Comparison of ENCODE assay signal across 10 cellular contexts in genomic region chr20:11687546-11688292, GRCh38.
DNase-seq lines count a peak whose midpoint lies in the region; ATAC-seq and TF ChIP-seq lines count a peak whose summit lies in the region.
"Had no signal": no experiment of that assay in that cellular context is flagged by ENCODE, and none has a peak within 500 bp of the region (broad histone marks: within the 10 kb centered on the region; RNA-seq: fewer than 3 reads in every experiment).

No MANE protein-coding gene starts in this region.

- peaks cover 9% of the 10 kb centered on the region for H3K9me3 Mint-ChIP-seq in WTC11
- H3K9me3 Mint-ChIP-seq: activated naive CD8-positive, alpha-beta T cell treated with anti-CD3 and anti-CD28 coated beads, Interleukin-2, amount 10 ng/mL, durations not matched to agents 7 days and 5 days had no signal

- H3K4me3 ChIP-seq in HUES64 (ENCODE audit: low read length), result peak overlapping the region; percentile 60
- H3K4me3 ChIP-seq in skeletal muscle satellite cell (ENCODE audit: low read length), result peak overlapping the region; percentile 62
- H3K4me3 ChIP-seq in upper lobe of right lung, result no peak overlapping the region
- H3K4me3 ChIP-seq: GM12878 had no signal

- 90% methylated on average over 6 of the region's 7 CpGs for WGBS in HUES64

- TF ChIP-seq CTCF in WTC11 (IDR thresholded peaks at IDR 0.05), result no peak
- no peak for TF ChIP-seq CTCF in upper lobe of right lung (IDR thresholded peaks at IDR 0.05)

- H3K36me3 ChIP-seq in HUES64 (ENCODE audit: insufficient read depth, low read length), result no peaks in the 10 kb centered on the region
- H3K36me3 ChIP-seq in skeletal muscle satellite cell (ENCODE audit: insufficient read depth, low read length), result no peaks in the 10 kb centered on the region
- no peaks in the 10 kb centered on the region for H3K36me3 ChIP-seq in upper lobe of right lung

- H3K9me3 ChIP-seq in HUES64 (ENCODE audit: insufficient read depth, low read depth, low read length), result no peaks in the 10 kb centered on the region
- no peaks in the 10 kb centered on the region for H3K9me3 ChIP-seq in skeletal muscle satellite cell (replicated peaks; ENCODE audit: low read length)
- no peaks in the 10 kb centered on the region for H3K9me3 ChIP-seq in upper lobe of right lung

- DNase-seq in WTC11 (ENCODE audit: low spot score) (no peak), kidney tubule cell (ENCODE audit: low spot score) (peak; percentile 92), SK-N-DZ (ENCODE audit: low spot score) (no peak), upper lobe of right lung (no peak), iPS-NIHi7 (ENCODE audit: extremely low spot score) (no peak)
- DNase-seq: activated CD8-positive, alpha-beta T cell treated with anti-CD3 and anti-CD28 coated beads, Interleukin-2, amount 10 ng/mL, durations not matched to agents 7 days and 5 days; activated naive CD8-positive, alpha-beta T cell treated with anti-CD3 and anti-CD28 coated beads, Interleukin-2, amount 10 ng/mL, durations not matched to agents 7 days and 5 days had no signal

- H3K4me1 Mint-ChIP-seq in WTC11, result peaks cover 19% of the 10 kb centered on the region
- H3K4me1 Mint-ChIP-seq: activated naive CD8-positive, alpha-beta T cell treated with anti-CD3 and anti-CD28 coated beads, Interleukin-2, amount 10 ng/mL, durations not matched to agents 7 days and 5 days had no signal

- H3K4me1 ChIP-seq in HUES64 (ENCODE audit: insufficient read depth, low read length), result peaks cover 10% of the 10 kb centered on the region
- H3K4me1 ChIP-seq in skeletal muscle satellite cell (ENCODE audit: control insufficient read depth, insufficient read depth, low read length), result peaks cover 4% of the 10 kb centered on the region
- no peaks in the 10 kb centered on the region for H3K4me1 ChIP-seq in upper lobe of right lung

- H3K27me3 ChIP-seq in HUES64 (ENCODE audit: insufficient read depth, low read length) (peaks cover 33% of the 10 kb centered on the region), skeletal muscle satellite cell (ENCODE audit: control insufficient read depth, insufficient read depth, low read length) (no peaks in the 10 kb centered on the region), upper lobe of right lung (peaks cover 4% of the 10 kb centered on the region)

- H3K27ac ChIP-seq in HUES64 (ENCODE audit: low read depth, low read length) (no peak overlapping the region), upper lobe of right lung (no peak overlapping the region)

- ATAC-seq in WTC11, result no peak
- ATAC-seq in upper lobe of right lung, result no peak
- ATAC-seq: activated CD8-positive, alpha-beta T cell treated with anti-CD3 and anti-CD28 coated beads, Interleukin-2, amount 10 ng/mL, durations not matched to agents 7 days and 5 days; GM12878 had no signal

- intact Hi-C loops in upper lobe of right lung (cut with DNase I), result no loop called here

- H3K4me2 ChIP-seq in skeletal muscle satellite cell (ENCODE audit: low read length), result peak overlapping the region; percentile 80

- H3K9ac ChIP-seq in HUES64 (ENCODE audit: low read depth, low read length), result no peak overlapping the region
- no peak overlapping the region for H3K9ac ChIP-seq in skeletal muscle satellite cell (ENCODE audit: low read depth, low read length)

- H3K27me3 Mint-ChIP-seq in WTC11 (ENCODE audit: low read depth), result peaks cover 39% of the 10 kb centered on the region

- H3K4me3 Mint-ChIP-seq in WTC11, result peak overlapping the region; percentile 74
- H3K4me3 Mint-ChIP-seq: activated CD8-positive, alpha-beta T cell treated with anti-CD3 and anti-CD28 coated beads, Interleukin-2, amount 10 ng/mL, durations not matched to agents 7 days and 5 days; activated naive CD8-positive, alpha-beta T cell treated with anti-CD3 and anti-CD28 coated beads, Interleukin-2, amount 10 ng/mL, durations not matched to agents 7 days and 5 days had no signal

- H3K36me3 Mint-ChIP-seq in WTC11, result no peaks in the 10 kb centered on the region
- H3K36me3 Mint-ChIP-seq: activated naive CD8-positive, alpha-beta T cell treated with anti-CD3 and anti-CD28 coated beads, Interleukin-2, amount 10 ng/mL, durations not matched to agents 7 days and 5 days had no signal

- CTCF ChIA-PET in WTC11 (lab: Charles Lee), result interaction anchor here (1.0 kb wide), 1 partner anchor 28 kb away, joined by 4 read pairs; no protein-coding TSS in a partner anchor

- POLR2A ChIA-PET in WTC11 (lab: Charles Lee), result no interaction called here

- H3K27ac Mint-ChIP-seq in WTC11, result no peak overlapping the region
- H3K27ac Mint-ChIP-seq: activated CD8-positive, alpha-beta T cell treated with anti-CD3 and anti-CD28 coated beads, Interleukin-2, amount 10 ng/mL, durations not matched to agents 7 days and 5 days; activated naive CD8-positive, alpha-beta T cell treated with anti-CD3 and anti-CD28 coated beads, Interleukin-2, amount 10 ng/mL, durations not matched to agents 7 days and 5 days had no signal

TF ChIP-seq in WTC11, 78 proteins besides CTCF, POLR2A, EP300 and RAD21:
- TF ChIP-seq, protein P1, sequence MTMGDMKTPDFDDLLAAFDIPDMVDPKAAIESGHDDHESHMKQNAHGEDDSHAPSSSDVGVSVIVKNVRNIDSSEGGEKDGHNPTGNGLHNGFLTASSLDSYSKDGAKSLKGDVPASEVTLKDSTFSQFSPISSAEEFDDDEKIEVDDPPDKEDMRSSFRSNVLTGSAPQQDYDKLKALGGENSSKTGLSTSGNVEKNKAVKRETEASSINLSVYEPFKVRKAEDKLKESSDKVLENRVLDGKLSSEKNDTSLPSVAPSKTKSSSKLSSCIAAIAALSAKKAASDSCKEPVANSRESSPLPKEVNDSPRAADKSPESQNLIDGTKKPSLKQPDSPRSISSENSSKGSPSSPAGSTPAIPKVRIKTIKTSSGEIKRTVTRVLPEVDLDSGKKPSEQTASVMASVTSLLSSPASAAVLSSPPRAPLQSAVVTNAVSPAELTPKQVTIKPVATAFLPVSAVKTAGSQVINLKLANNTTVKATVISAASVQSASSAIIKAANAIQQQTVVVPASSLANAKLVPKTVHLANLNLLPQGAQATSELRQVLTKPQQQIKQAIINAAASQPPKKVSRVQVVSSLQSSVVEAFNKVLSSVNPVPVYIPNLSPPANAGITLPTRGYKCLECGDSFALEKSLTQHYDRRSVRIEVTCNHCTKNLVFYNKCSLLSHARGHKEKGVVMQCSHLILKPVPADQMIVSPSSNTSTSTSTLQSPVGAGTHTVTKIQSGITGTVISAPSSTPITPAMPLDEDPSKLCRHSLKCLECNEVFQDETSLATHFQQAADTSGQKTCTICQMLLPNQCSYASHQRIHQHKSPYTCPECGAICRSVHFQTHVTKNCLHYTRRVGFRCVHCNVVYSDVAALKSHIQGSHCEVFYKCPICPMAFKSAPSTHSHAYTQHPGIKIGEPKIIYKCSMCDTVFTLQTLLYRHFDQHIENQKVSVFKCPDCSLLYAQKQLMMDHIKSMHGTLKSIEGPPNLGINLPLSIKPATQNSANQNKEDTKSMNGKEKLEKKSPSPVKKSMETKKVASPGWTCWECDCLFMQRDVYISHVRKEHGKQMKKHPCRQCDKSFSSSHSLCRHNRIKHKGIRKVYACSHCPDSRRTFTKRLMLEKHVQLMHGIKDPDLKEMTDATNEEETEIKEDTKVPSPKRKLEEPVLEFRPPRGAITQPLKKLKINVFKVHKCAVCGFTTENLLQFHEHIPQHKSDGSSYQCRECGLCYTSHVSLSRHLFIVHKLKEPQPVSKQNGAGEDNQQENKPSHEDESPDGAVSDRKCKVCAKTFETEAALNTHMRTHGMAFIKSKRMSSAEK (CRISPR knock-in tag; IDR thresholded peaks at IDR 0.05; ENCODE audit: borderline replicate concordance), result no peak
- TF ChIP-seq E2F5 (CRISPR knock-in tag; IDR thresholded peaks at IDR 0.05) (no peak), EMX1 (CRISPR knock-in tag; IDR thresholded peaks at IDR 0.05) (no peak), TEAD4 (CRISPR knock-in tag; IDR thresholded peaks at IDR 0.05) (no peak), JAZF1 (CRISPR knock-in tag; IDR thresholded peaks at IDR 0.05) (no peak), GABPB1 (CRISPR knock-in tag; IDR thresholded peaks at IDR 0.05) (peak; percentile 58)
- TF ChIP-seq, protein P2, sequence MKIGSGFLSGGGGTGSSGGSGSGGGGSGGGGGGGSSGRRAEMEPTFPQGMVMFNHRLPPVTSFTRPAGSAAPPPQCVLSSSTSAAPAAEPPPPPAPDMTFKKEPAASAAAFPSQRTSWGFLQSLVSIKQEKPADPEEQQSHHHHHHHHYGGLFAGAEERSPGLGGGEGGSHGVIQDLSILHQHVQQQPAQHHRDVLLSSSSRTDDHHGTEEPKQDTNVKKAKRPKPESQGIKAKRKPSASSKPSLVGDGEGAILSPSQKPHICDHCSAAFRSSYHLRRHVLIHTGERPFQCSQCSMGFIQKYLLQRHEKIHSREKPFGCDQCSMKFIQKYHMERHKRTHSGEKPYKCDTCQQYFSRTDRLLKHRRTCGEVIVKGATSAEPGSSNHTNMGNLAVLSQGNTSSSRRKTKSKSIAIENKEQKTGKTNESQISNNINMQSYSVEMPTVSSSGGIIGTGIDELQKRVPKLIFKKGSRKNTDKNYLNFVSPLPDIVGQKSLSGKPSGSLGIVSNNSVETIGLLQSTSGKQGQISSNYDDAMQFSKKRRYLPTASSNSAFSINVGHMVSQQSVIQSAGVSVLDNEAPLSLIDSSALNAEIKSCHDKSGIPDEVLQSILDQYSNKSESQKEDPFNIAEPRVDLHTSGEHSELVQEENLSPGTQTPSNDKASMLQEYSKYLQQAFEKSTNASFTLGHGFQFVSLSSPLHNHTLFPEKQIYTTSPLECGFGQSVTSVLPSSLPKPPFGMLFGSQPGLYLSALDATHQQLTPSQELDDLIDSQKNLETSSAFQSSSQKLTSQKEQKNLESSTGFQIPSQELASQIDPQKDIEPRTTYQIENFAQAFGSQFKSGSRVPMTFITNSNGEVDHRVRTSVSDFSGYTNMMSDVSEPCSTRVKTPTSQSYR (CRISPR knock-in tag; IDR thresholded peaks at IDR 0.05), result no peak
